In the genomic region with DNA sequence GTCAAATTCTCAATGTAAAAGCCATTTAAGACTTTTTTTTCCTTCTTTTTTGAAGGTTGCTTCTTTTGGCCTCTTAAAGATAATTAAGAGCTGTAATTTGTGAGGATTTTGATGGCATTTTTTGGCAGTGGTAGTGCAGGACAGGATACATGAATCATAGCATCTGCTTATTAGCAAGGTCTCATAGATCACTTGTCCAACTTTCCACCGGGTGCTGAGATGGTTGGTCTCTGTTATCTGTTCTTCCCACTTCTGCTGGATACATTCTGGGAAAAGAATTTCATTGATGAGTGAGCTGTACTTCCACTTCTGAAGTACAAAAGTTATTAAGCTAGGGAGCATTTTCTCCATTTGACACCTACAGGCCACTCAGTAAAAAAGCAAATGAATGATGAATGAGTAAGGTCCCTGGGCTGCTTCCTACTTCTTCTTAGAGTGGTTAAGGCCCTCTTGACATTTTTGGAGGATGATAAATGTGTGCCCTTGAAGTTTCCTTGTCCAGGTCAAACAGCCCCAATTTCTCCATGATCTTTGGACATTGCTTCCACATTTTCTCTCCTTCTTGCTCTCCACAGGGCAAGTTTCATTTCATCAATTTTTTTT, we compare ENCODE assay signal across 14 cellular contexts.
DNase-seq lines count a peak whose midpoint lies in the region; ATAC-seq and TF ChIP-seq lines count a peak whose summit lies in the region.
"Had no signal": no experiment of that assay in that cellular context is flagged by ENCODE, and none has a peak within 500 bp of the region (broad histone marks: within the 10 kb centered on the region; RNA-seq: fewer than 3 reads in every experiment).

No MANE protein-coding gene starts in this region.

- H3K36me3 Mint-ChIP-seq in nephron (ENCODE audit: low read depth) (no peaks in the 10 kb centered on the region), glutamatergic neuron (ENCODE audit: unreplicated experiment) (no peaks in the 10 kb centered on the region)
- H3K36me3 Mint-ChIP-seq in stimulated activated memory B cell treated with anti-CD40 and anti-IgM and Interleukin-4, amounts not matched to agents 10 μg/mL and 1 μg/mL and 100 μg/mL, for 72 hours = no peaks in the 10 kb centered on the region
- H3K36me3 Mint-ChIP-seq: memory B cell had no signal

- H3K27ac Mint-ChIP-seq in nephron (peak overlapping the region; percentile 45 to 68 (median 61)), glutamatergic neuron (ENCODE audit: unreplicated experiment) (no peak overlapping the region)
- no peak overlapping the region for H3K27ac Mint-ChIP-seq in stimulated activated memory B cell treated with anti-CD40 and anti-IgM and Interleukin-4, amounts not matched to agents 10 μg/mL and 1 μg/mL and 100 μg/mL, for 72 hours
- H3K27ac Mint-ChIP-seq: activated naive CD8-positive, alpha-beta T cell treated with anti-CD3 and anti-CD28 coated beads, Interleukin-2, amount 50 U/mL, for 24 hours; B cell; memory B cell had no signal

- DNase-seq in AG20443 (ENCODE audit: low spot score) = peak; percentile 28
- peak; percentile 59 for DNase-seq in LHCN-M2 (ENCODE audit: low read depth)
- DNase-seq in dermis blood vessel endothelial cell = peak; percentile 28
- DNase-seq in glutamatergic neuron = no peak
- DNase-seq: activated CD8-positive, alpha-beta memory T cell treated with anti-CD3 and anti-CD28 coated beads, Interleukin-2, amount 50 U/mL, for 4 hours; activated naive CD8-positive, alpha-beta T cell treated with anti-CD3 and anti-CD28 coated beads, Interleukin-2, amount 50 U/mL, for 24 hours; NCI-H1694 treated with DMSO at 0.1 percent for 48 hours; NCI-H526 had no signal

- TF ChIP-seq CTCF in nephron (IDR thresholded peaks at IDR 0.05; ENCODE audit: unreplicated experiment in 3 of 3) (no peak), glutamatergic neuron (IDR thresholded peaks at IDR 0.05; ENCODE audit: partially characterized antibody, unreplicated experiment) (no peak)

- H3K9me3 Mint-ChIP-seq in nephron (no peaks in the 10 kb centered on the region), glutamatergic neuron (ENCODE audit: unreplicated experiment) (no peaks in the 10 kb centered on the region)
- no peaks in the 10 kb centered on the region for H3K9me3 Mint-ChIP-seq in stimulated activated memory B cell treated with anti-CD40 and anti-IgM and Interleukin-4, amounts not matched to agents 10 μg/mL and 1 μg/mL and 100 μg/mL, for 72 hours
- H3K9me3 Mint-ChIP-seq: activated naive CD8-positive, alpha-beta T cell treated with anti-CD3 and anti-CD28 coated beads, Interleukin-2, amount 50 U/mL, for 24 hours; memory B cell had no signal

- H3K4me3 Mint-ChIP-seq in nephron (no peak overlapping the region), glutamatergic neuron (ENCODE audit: unreplicated experiment) (no peak overlapping the region)
- no peak overlapping the region for H3K4me3 Mint-ChIP-seq in stimulated activated memory B cell treated with anti-CD40 and anti-IgM and Interleukin-4, amounts not matched to agents 10 μg/mL and 1 μg/mL and 100 μg/mL, for 72 hours
- H3K4me3 Mint-ChIP-seq: activated naive CD8-positive, alpha-beta T cell treated with anti-CD3 and anti-CD28 coated beads, Interleukin-2, amount 50 U/mL, for 24 hours; B cell; memory B cell had no signal

- H3K4me1 Mint-ChIP-seq in nephron (peaks cover 50% of the 10 kb centered on the region), glutamatergic neuron (ENCODE audit: low read depth, unreplicated experiment) (peaks cover 21% of the 10 kb centered on the region)
- no peaks in the 10 kb centered on the region for H3K4me1 Mint-ChIP-seq in stimulated activated memory B cell treated with anti-CD40 and anti-IgM and Interleukin-4, amounts not matched to agents 10 μg/mL and 1 μg/mL and 100 μg/mL, for 72 hours
- H3K4me1 Mint-ChIP-seq: activated naive CD8-positive, alpha-beta T cell treated with anti-CD3 and anti-CD28 coated beads, Interleukin-2, amount 50 U/mL, for 24 hours; B cell; memory B cell had no signal

- no peak for ATAC-seq in stimulated activated memory B cell treated with anti-CD40 and anti-IgM and Interleukin-4, amounts not matched to agents 10 μg/mL and 1 μg/mL and 100 μg/mL, for 72 hours
- no peak for ATAC-seq in GM18909 (IDR thresholded peaks at IDR 0.05; ENCODE audit: poor library complexity, unreplicated experiment)
- no peak for ATAC-seq in HG02798 (IDR thresholded peaks at IDR 0.05; ENCODE audit: poor library complexity, unreplicated experiment)
- ATAC-seq: activated naive CD8-positive, alpha-beta T cell treated with anti-CD3 and anti-CD28 coated beads, Interleukin-2, amount 50 U/mL, for 24 hours had no signal

- H3K27me3 Mint-ChIP-seq in nephron (ENCODE audit: low read depth) (no peaks in the 10 kb centered on the region), glutamatergic neuron (ENCODE audit: unreplicated experiment) (peaks cover 1% of the 10 kb centered on the region)
- peaks cover 11% of the 10 kb centered on the region for H3K27me3 Mint-ChIP-seq in stimulated activated memory B cell treated with anti-CD40 and anti-IgM and Interleukin-4, amounts not matched to agents 10 μg/mL and 1 μg/mL and 100 μg/mL, for 72 hours
- H3K27me3 Mint-ChIP-seq: activated naive CD8-positive, alpha-beta T cell treated with anti-CD3 and anti-CD28 coated beads, Interleukin-2, amount 50 U/mL, for 24 hours had no signal

Comparison
In these comparisons a context has a peak if more than half of its experiments do, and no peak if none do; other contexts are left out.
1. H3K27ac Mint-ChIP-seq: peak in nephron (3 of 3); none in glutamatergic neuron (single experiment) and stimulated activated memory B cell treated with anti-CD40 and anti-IgM and Interleukin-4, amounts not matched to agents 10 μg/mL and 1 μg/mL and 100 μg/mL, for 72 hours (single experiment).